ENCODE assay signal across 8 cellular contexts in the genomic region with DNA sequence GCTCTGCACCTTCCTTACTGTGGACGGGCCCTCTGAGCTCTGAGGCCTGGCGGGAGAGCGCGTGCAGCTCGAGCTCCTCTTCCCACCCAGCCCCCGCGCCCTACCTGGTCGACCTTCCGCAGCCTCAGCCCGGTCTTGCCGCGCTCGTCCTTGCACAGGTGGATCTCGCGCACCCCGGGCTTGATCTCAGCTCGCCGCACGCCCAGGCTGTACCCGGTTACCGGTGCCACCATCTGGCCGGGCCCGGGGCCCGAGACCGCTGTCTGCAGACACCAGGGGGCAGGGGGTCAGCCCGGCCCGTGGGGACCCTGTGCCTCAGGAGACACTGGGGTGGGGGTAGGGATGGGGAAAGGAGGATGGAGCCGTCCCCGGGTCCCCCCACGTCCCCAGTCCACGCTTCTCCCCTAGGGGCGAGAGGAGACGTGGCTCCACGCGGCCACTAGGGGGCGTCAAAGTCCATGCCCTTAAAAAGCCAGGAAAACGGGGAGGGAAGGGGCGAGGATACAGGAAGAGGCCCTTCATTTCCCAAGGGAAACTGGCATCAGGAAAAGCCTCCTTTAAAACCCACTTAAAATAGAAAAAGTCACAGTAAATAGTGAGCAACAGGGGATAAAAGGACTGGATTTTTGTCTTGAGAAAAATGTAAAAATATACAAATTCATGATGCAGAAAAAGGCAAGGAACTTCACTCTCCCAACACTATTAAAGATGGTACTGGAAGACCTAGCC. TPM values are rescaled to one million over a fixed set of nuclear protein-coding genes. Genes with fewer than 3 reads are reported as not detected.
DNase-seq lines count a peak whose midpoint lies in the region; ATAC-seq and TF ChIP-seq lines count a peak whose summit lies in the region.

No MANE protein-coding gene starts in this region.

- H3K36me3 ChIP-seq in adipocyte (ENCODE audit: control insufficient read depth, insufficient read depth, low read length, severe bottlenecking) (no peaks in the 10 kb centered on the region), heart right ventricle (no peaks in the 10 kb centered on the region), aorta (ENCODE audit: control insufficient read depth in 1 of 2, insufficient read depth in 2 of 2, low read length in 1 of 2) (no peaks in the 10 kb centered on the region)

- H3K9ac ChIP-seq in adipocyte (ENCODE audit: low read length), result peak overlapping the region; percentile 51

- H3K9me3 Mint-ChIP-seq in progenitor cell of endocrine pancreas (ENCODE audit: low read depth), result no peaks in the 10 kb centered on the region

- intact Hi-C loops in heart right ventricle (cut with DNase I) (loop anchor here in 8 of 10 donors (1.0 to 5.0 kb wide), 8 partner anchors 79 to 156 kb away; a partner anchor contains a TSS), aorta (cut with DNase I) (loop anchor here (1.0 to 2.0 kb wide), 3 partner anchors 79 to 125 kb away; a partner anchor contains a TSS)

- H3K4me1 ChIP-seq in adipocyte (ENCODE audit: control insufficient read depth, insufficient read depth, low read length), result peaks cover 8% of the 10 kb centered on the region
- peaks cover 0 to 18% (median 13%) of the 10 kb centered on the region in 9 donors for H3K4me1 ChIP-seq in heart right ventricle
- no peaks in the 10 kb centered on the region for H3K4me1 ChIP-seq in aorta (ENCODE audit: control insufficient read depth in 1 of 2, insufficient read depth in 2 of 2, low read length in 2 of 2)

- TF ChIP-seq CTCF in heart right ventricle (IDR thresholded peaks at IDR 0.05) (peak; percentile 98 to 100 (median 99)), progenitor cell of endocrine pancreas (IDR thresholded peaks at IDR 0.05; ENCODE audit: unreplicated experiment) (peak; percentile 99)

- H3K27me3 ChIP-seq in adipocyte (replicated peaks; ENCODE audit: control insufficient read depth, insufficient read depth, low read length), result no peaks in the 10 kb centered on the region
- no peaks in the 10 kb centered on the region for H3K27me3 ChIP-seq in heart right ventricle
- H3K27me3 ChIP-seq in aorta (ENCODE audit: control insufficient read depth in 1 of 2, insufficient read depth in 2 of 2, low read length in 1 of 2), result no peaks in the 10 kb centered on the region

- ATAC-seq in heart right ventricle (peak; percentile 74 to 97 (median 90)), aorta (ENCODE audit: low FRiP score) (peak; percentile 83), HG03354 (IDR thresholded peaks at IDR 0.05; ENCODE audit: poor library complexity, severe bottlenecking, unreplicated experiment) (no peak)

- no peak overlapping the region for H3K4me3 Mint-ChIP-seq in progenitor cell of endocrine pancreas (ENCODE audit: low read depth)

- H3K27ac Mint-ChIP-seq in progenitor cell of endocrine pancreas, result no peak overlapping the region

- H3K27ac ChIP-seq in heart right ventricle (peak overlapping the region in 5 of 10 donors; percentile 0 to 33 (median 28)), aorta (ENCODE audit: low read depth in 1 of 2, low read length in 2 of 2) (no peak overlapping the region)

- H3K9me3 ChIP-seq in adipocyte (ENCODE audit: control insufficient read depth, low read length) (no peaks in the 10 kb centered on the region), heart right ventricle (no peaks in the 10 kb centered on the region), aorta (ENCODE audit: control insufficient read depth, low read length) (no peaks in the 10 kb centered on the region)

- WGBS in heart right ventricle, 2 donors, result 13 to 19% methylated on average over 37 to 38 of the region's 38 CpGs
- WGBS in aorta, 2 donors, result 2 to 13% methylated on average over 24 to 38 of the region's 38 CpGs

- H3K27me3 Mint-ChIP-seq in progenitor cell of endocrine pancreas, result peaks cover 20% of the 10 kb centered on the region

- H3K36me3 Mint-ChIP-seq in progenitor cell of endocrine pancreas (ENCODE audit: insufficient read depth), result no peaks in the 10 kb centered on the region

- peak; percentile 42 for DNase-seq in DMS114 treated with DMSO at 0.1 percent for 48 hours (lab: John Stamatoyannopoulos, UW; ENCODE audit: unreplicated experiment)
- DNase-seq in LoVo (ENCODE audit: low spot score), result peak; percentile 55
- DNase-seq in SKM-1 (lab: John Stamatoyannopoulos, UW; ENCODE audit: unreplicated experiment), result peak; percentile 4
- peak; percentile 93 for DNase-seq in adipocyte (ENCODE audit: low read depth)
- peak; percentile 79 to 85 for DNase-seq in heart right ventricle
- peak; percentile 73 for DNase-seq in progenitor cell of endocrine pancreas (ENCODE audit: low spot score, unreplicated experiment)
- peak; percentile 80 to 92 for DNase-seq in aorta

- H3K4me3 ChIP-seq in adipocyte (ENCODE audit: low read length), result peak overlapping the region; percentile 68
- H3K4me3 ChIP-seq in heart right ventricle, result peak overlapping the region in 9 of 10 donors; percentile 2 to 40 (median 33)
- no peak overlapping the region for H3K4me3 ChIP-seq in aorta (ENCODE audit: low read length in 2 of 2)

- H3K4me1 Mint-ChIP-seq in progenitor cell of endocrine pancreas (ENCODE audit: low read depth), result no peaks in the 10 kb centered on the region

RNA-seq across cellular contexts. Expression of a gene that starts 15.5 kb away (rescaled TPM):
- 1 to 10 TPM in 9 of 10 donors, under 1 TPM in 1; 0.62 to 4.3 (median 1.8) TPM for total RNA-seq in heart right ventricle
- polyA plus RNA-seq in heart right ventricle, result 1 to 10 TPM; 2.7 to 4.2 TPM
- 2.0 and 2.3 TPM in 2 replicates for total RNA-seq in progenitor cell of endocrine pancreas
- 1 to 10 TPM; 5.3 to 6.9 TPM for total RNA-seq in aorta
- 10 to 100 TPM in 1 of 2 donors, 1 to 10 TPM in 1; 4.0 to 63.4 TPM for polyA plus RNA-seq in aorta

RNA-seq across cellular contexts. Expression of a gene that starts 47.3 kb away (rescaled TPM):
- total RNA-seq in heart right ventricle, result 10 to 100 TPM in 6 of 10 donors, 1 to 10 TPM in 4; 6.0 to 14.3 (median 11.3) TPM
- polyA plus RNA-seq in heart right ventricle, result 1 to 10 TPM; 1.5 to 4.8 TPM
- total RNA-seq in progenitor cell of endocrine pancreas, result 2.7 and 3.3 TPM in 2 replicates
- total RNA-seq in aorta, result 1 to 10 TPM; 4.9 to 6.2 TPM
- polyA plus RNA-seq in aorta, result 1 to 10 TPM; 1.3 to 6.8 TPM

Comparison
In these comparisons a context has a peak if more than half of its experiments do, and no peak if none do; other contexts are left out.
1. DNase-seq: peak in every context shown above with its lines; median percentile 93 in adipocyte; 86 in aorta; 82 in heart right ventricle; 73 in progenitor cell of endocrine pancreas; 55 in LoVo; 42 in DMS114 treated with DMSO at 0.1 percent for 48 hours; 4 in SKM-1.
2. H3K4me3 ChIP-seq: peak in adipocyte (single experiment) and heart right ventricle (9 of 10); none in aorta (0 of 2).